ENCODE assay signal across 8 cellular contexts in the genomic region with DNA sequence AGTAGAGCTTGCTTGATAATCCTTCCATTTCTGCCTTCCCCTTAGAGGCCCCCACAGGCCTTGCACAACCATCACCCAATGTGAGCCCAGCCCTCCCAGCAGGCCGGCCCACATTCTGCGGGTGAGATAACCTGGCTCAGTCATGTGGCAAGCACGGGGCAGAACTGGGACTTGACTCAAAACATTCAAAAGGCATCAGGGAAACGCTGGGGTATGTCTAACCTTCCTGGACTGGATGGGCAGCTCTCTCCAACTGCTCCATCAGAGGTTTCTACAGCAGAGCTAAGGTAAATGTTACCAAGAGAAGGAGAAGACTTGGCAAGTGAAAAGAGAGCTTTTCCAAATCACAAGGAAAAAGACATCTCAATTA. TPM values are rescaled to one million over a fixed set of nuclear protein-coding genes. Genes with fewer than 3 reads are reported as not detected.
DNase-seq lines count a peak whose midpoint lies in the region; ATAC-seq, FAIRE-seq and TF ChIP-seq lines count a peak whose summit lies in the region.

No MANE protein-coding gene starts in this region.

- H3K27me3 Mint-ChIP-seq in activated T-helper 2 cell treated with anti-CD3 and anti-CD28 coated beads, Interferon-gamma antibody, Interleukin-2, Interleukin-4, amounts not matched to agents 10 μg/mL and 5 μg/mL and 100 μg/mL, durations not matched to agents 14 hours and 24 hours and 36 hours (ENCODE audit: low read depth) = no peaks in the 10 kb centered on the region

- peak; percentile 92 for ATAC-seq in Right ventricle myocardium superior (ENCODE audit: poor library complexity)

- WGBS in smooth muscle cell (ENCODE audit: low lambda C conversion rate) = 0% methylated on average over 4 of the region's 4 CpGs

- peak overlapping the region; percentile 99 for H3K27ac ChIP-seq in Karpas-422 (ENCODE audit: low read length)
- peak overlapping the region; percentile 75 for H3K27ac ChIP-seq in smooth muscle cell (ENCODE audit: low read depth)

- H3K79me2 ChIP-seq in Karpas-422 (ENCODE audit: low read length) = peaks cover 59% of the 10 kb centered on the region
- peaks cover 84% of the 10 kb centered on the region for H3K79me2 ChIP-seq in smooth muscle cell (ENCODE audit: low read depth)

- FAIRE-seq in GM12891 (lab: Jason Lieb, UNC) = no peak

- H3K4me3 ChIP-seq in Karpas-422 (ENCODE audit: low read length) (peak overlapping the region; percentile 49; the same call in 1 of the 2 replicates), smooth muscle cell (no peak overlapping the region)

- H3K9me3 Mint-ChIP-seq in activated T-helper 2 cell treated with anti-CD3 and anti-CD28 coated beads, Interferon-gamma antibody, Interleukin-2, Interleukin-4, amounts not matched to agents 10 μg/mL and 5 μg/mL and 100 μg/mL, durations not matched to agents 14 hours and 24 hours and 36 hours = peaks cover 8% of the 10 kb centered on the region

- H3K9ac ChIP-seq in Karpas-422 (ENCODE audit: low read length) (peak overlapping the region; percentile 86), smooth muscle cell (ENCODE audit: low read depth) (no peak overlapping the region)

- no peak for TF ChIP-seq CTCF in smooth muscle cell (IDR thresholded peaks at IDR 0.05; ENCODE audit: borderline replicate concordance, insufficient read depth, poor library complexity, severe bottlenecking)

- H3K9me2 ChIP-seq in Karpas-422 (replicated peaks; ENCODE audit: insufficient read depth, low read length) = no peaks in the 10 kb centered on the region

- H3K4me1 ChIP-seq in Karpas-422 (ENCODE audit: low read length) (peaks cover 91% of the 10 kb centered on the region), smooth muscle cell (ENCODE audit: low read depth) (peaks cover 16% of the 10 kb centered on the region)

- H3K9me3 ChIP-seq in Karpas-422 (ENCODE audit: low read length) (no peaks in the 10 kb centered on the region), smooth muscle cell (replicated peaks; ENCODE audit: low read depth) (no peaks in the 10 kb centered on the region)

- no peak overlapping the region for H2AFZ ChIP-seq in Karpas-422 (ENCODE audit: low read length)
- no peak overlapping the region for H2AFZ ChIP-seq in smooth muscle cell (ENCODE audit: low read depth)

- intact Hi-C loops in activated T-helper 2 cell treated with anti-CD3 and anti-CD28 coated beads, Interferon-gamma antibody, Interleukin-2, Interleukin-4, amounts not matched to agents 10 μg/mL and 5 μg/mL and 100 μg/mL, durations not matched to agents 14 hours and 24 hours and 36 hours (cut with micrococcal nuclease) = no loop called here
- intact Hi-C loops in Right ventricle myocardium superior (cut with DNase I) = no loop called here

- H3K4me2 ChIP-seq in Karpas-422 (ENCODE audit: low read depth, low read length, poor library complexity, severe bottlenecking) (peak overlapping the region; percentile 73), smooth muscle cell (peak overlapping the region; percentile 69)

- peaks cover 18% of the 10 kb centered on the region for H3K36me3 Mint-ChIP-seq in activated T-helper 2 cell treated with anti-CD3 and anti-CD28 coated beads, Interferon-gamma antibody, Interleukin-2, Interleukin-4, amounts not matched to agents 10 μg/mL and 5 μg/mL and 100 μg/mL, durations not matched to agents 14 hours and 24 hours and 36 hours (ENCODE audit: low read depth)

- H3K4me1 Mint-ChIP-seq in activated T-helper 2 cell treated with anti-CD3 and anti-CD28 coated beads, Interferon-gamma antibody, Interleukin-2, Interleukin-4, amounts not matched to agents 10 μg/mL and 5 μg/mL and 100 μg/mL, durations not matched to agents 14 hours and 24 hours and 36 hours (ENCODE audit: low read depth) = peaks cover 40% of the 10 kb centered on the region

- no peaks in the 10 kb centered on the region for H3K36me3 ChIP-seq in Karpas-422 (ENCODE audit: insufficient read depth, low read length)
- no peaks in the 10 kb centered on the region for H3K36me3 ChIP-seq in smooth muscle cell (ENCODE audit: low read depth)

- H3K4me3 Mint-ChIP-seq in activated T-helper 2 cell treated with anti-CD3 and anti-CD28 coated beads, Interferon-gamma antibody, Interleukin-2, Interleukin-4, amounts not matched to agents 10 μg/mL and 5 μg/mL and 100 μg/mL, durations not matched to agents 14 hours and 24 hours and 36 hours (ENCODE audit: low read depth) = no peak overlapping the region

- peaks cover 17% of the 10 kb centered on the region for H3F3A ChIP-seq in smooth muscle cell (ENCODE audit: low read depth)

- H3K27me3 ChIP-seq in Karpas-422 (ENCODE audit: low read length) (no peaks in the 10 kb centered on the region), smooth muscle cell (ENCODE audit: low read depth) (no peaks in the 10 kb centered on the region)

- DNase-seq in GM12891 (ENCODE audit: insufficient read length, low spot score) = no peak
- DNase-seq in Karpas-422 = peak; percentile 94
- no peak for DNase-seq in activated T-helper 2 cell treated with anti-CD3 and anti-CD28 coated beads, Interferon-gamma antibody, Interleukin-2, Interleukin-4, amounts not matched to agents 10 μg/mL and 5 μg/mL and 100 μg/mL, durations not matched to agents 14 hours and 24 hours and 36 hours (ENCODE audit: low spot score)
- peak; percentile 90 for DNase-seq in Right ventricle myocardium superior
- peak; percentile 55 for DNase-seq in smooth muscle cell (lab: John Stamatoyannopoulos, UW; ENCODE audit: unreplicated experiment)
- no peak for DNase-seq in midbrain (lab: John Stamatoyannopoulos, UW)
- DNase-seq in NCI-H774 (lab: John Stamatoyannopoulos, UW) = no peak
- no peak for DNase-seq in NCI-H1105 treated with DMSO at 0.1 percent for 48 hours (lab: John Stamatoyannopoulos, UW)

- TF ChIP-seq POLR2A in GM12891 (IDR thresholded peaks at IDR 0.05; ENCODE audit: low read depth, low read length) = peak; percentile 37; the same call in 1 of the 2 replicates

- H4K20me1 ChIP-seq in Karpas-422 (ENCODE audit: insufficient read depth, low read depth, low read length) (no peaks in the 10 kb centered on the region; the same call in 1 of the 2 replicates), smooth muscle cell (ENCODE audit: low read depth) (peaks cover 97% of the 10 kb centered on the region)

- H3K27ac Mint-ChIP-seq in activated T-helper 2 cell treated with anti-CD3 and anti-CD28 coated beads, Interferon-gamma antibody, Interleukin-2, Interleukin-4, amounts not matched to agents 10 μg/mL and 5 μg/mL and 100 μg/mL, durations not matched to agents 14 hours and 24 hours and 36 hours = peak overlapping the region; percentile 70

TF ChIP-seq in GM12891, 5 proteins besides CTCF, POLR2A, EP300 and RAD21:
- TF ChIP-seq SPI1 (IDR thresholded peaks at IDR 0.05; ENCODE audit: low read depth, low read length) = peak; percentile 56
- TF ChIP-seq POLR2AphosphoS5 (IDR thresholded peaks at IDR 0.05; ENCODE audit: low read depth, low read length) = no peak; the same call in none of the 2 replicates
- TF ChIP-seq TAF1 (IDR thresholded peaks at IDR 0.05; ENCODE audit: low read depth, low read length) = 0 out of 2 replicates have a peak, but pooled peaks have one; percentile 20

RNA-seq across cellular contexts. Expression of gene EPS15L1, which starts 24.8 kb away (rescaled TPM):
- 29.1 TPM for polyA plus RNA-seq in GM12891 (2012; ENCODE audit: low read depth, missing spikeins)
- total RNA-seq in Karpas-422 (2014; rRNA removed; shearing (Covaris generic); ENCODE audit: low replicate concordance) = 35.9 and 65.5 TPM in 2 replicates
- 36.9 and 40.6 TPM in 2 replicates for total RNA-seq in activated T-helper 2 cell treated with anti-CD3 and anti-CD28 coated beads, Interferon-gamma antibody, Interleukin-2, Interleukin-4, amounts not matched to agents 10 μg/mL and 5 μg/mL and 100 μg/mL, durations not matched to agents 14 hours and 24 hours and 36 hours
- 76.1 TPM for total RNA-seq in Right ventricle myocardium superior
- 12.8 and 16.0 TPM in 2 replicates for total RNA-seq in smooth muscle cell
- 15.6 and 18.8 TPM in 2 replicates for polyA plus RNA-seq in smooth muscle cell

RNA-seq across cellular contexts. Expression of gene CALR3, which starts 49.0 kb away (rescaled TPM):
- polyA plus RNA-seq in GM12891 (2012; ENCODE audit: low read depth, missing spikeins) = 0.33 TPM
- 0.71 TPM in 1 of 2 replicates, not detected in the other for total RNA-seq in Karpas-422 (2014; rRNA removed; shearing (Covaris generic); ENCODE audit: low replicate concordance)
- not detected in 2 replicates for total RNA-seq in activated T-helper 2 cell treated with anti-CD3 and anti-CD28 coated beads, Interferon-gamma antibody, Interleukin-2, Interleukin-4, amounts not matched to agents 10 μg/mL and 5 μg/mL and 100 μg/mL, durations not matched to agents 14 hours and 24 hours and 36 hours
- total RNA-seq in Right ventricle myocardium superior = not detected
- not detected in 2 replicates for total RNA-seq in smooth muscle cell
- polyA plus RNA-seq in smooth muscle cell = not detected in 2 replicates

RNA-seq across cellular contexts. Expression of gene C19orf44, which starts 49.2 kb away (rescaled TPM):
- polyA plus RNA-seq in GM12891 (2012; ENCODE audit: low read depth, missing spikeins) = 3.9 TPM
- 4.7 and 15.1 TPM in 2 replicates for total RNA-seq in Karpas-422 (2014; rRNA removed; shearing (Covaris generic); ENCODE audit: low replicate concordance)
- total RNA-seq in activated T-helper 2 cell treated with anti-CD3 and anti-CD28 coated beads, Interferon-gamma antibody, Interleukin-2, Interleukin-4, amounts not matched to agents 10 μg/mL and 5 μg/mL and 100 μg/mL, durations not matched to agents 14 hours and 24 hours and 36 hours = 3.8 and 3.9 TPM in 2 replicates
- total RNA-seq in Right ventricle myocardium superior (3.6 TPM), smooth muscle cell (3.3 and 3.9 TPM in 2 replicates)
- polyA plus RNA-seq in smooth muscle cell = 2.5 and 3.4 TPM in 2 replicates

Comparison
In these comparisons a context has a peak if more than half of its experiments do, and no peak if none do; other contexts are left out.
1. DNase-seq: peak in Karpas-422 (single experiment), Right ventricle myocardium superior (single experiment) and smooth muscle cell (single experiment); none in GM12891 (single experiment), activated T-helper 2 cell treated with anti-CD3 and anti-CD28 coated beads, Interferon-gamma antibody, Interleukin-2, Interleukin-4, amounts not matched to agents 10 μg/mL and 5 μg/mL and 100 μg/mL, durations not matched to agents 14 hours and 24 hours and 36 hours (single experiment), midbrain (single experiment), NCI-H774 (single experiment) and NCI-H1105 treated with DMSO at 0.1 percent for 48 hours (single experiment).